ENCODE assay signal across 8 cellular contexts in genomic region chr10:130660266-130660665, GRCh38.
"Had no signal": no experiment of that assay in that cellular context is flagged by ENCODE, and none has a peak within 500 bp of the region (broad histone marks: within the 10 kb centered on the region; RNA-seq: fewer than 3 reads in every experiment).

No MANE protein-coding gene starts in this region.

- H3K4me3 ChIP-seq: GM23248, HAP-1, K562 had no signal

- H3K9ac ChIP-seq: GM23248 had no signal

- ATAC-seq: HCT116, K562 had no signal

- H2AFZ ChIP-seq: GM23248 had no signal

- DNase-seq: GM23248, GOT3, H7, HFFc6, IMR-90 had no signal

- H3K36me3 ChIP-seq: HAP-1 had no signal

- H3K27ac ChIP-seq: GM23248 had no signal

- H3K9me3 ChIP-seq: HAP-1 had no signal

- H3K4me3 Mint-ChIP-seq: HFFc6 had no signal

- H3K27ac Mint-ChIP-seq: HFFc6 had no signal

- H3K4me1 ChIP-seq: HAP-1 had no signal
